8 cellular contexts compared by ENCODE assay signal in the genomic region with DNA sequence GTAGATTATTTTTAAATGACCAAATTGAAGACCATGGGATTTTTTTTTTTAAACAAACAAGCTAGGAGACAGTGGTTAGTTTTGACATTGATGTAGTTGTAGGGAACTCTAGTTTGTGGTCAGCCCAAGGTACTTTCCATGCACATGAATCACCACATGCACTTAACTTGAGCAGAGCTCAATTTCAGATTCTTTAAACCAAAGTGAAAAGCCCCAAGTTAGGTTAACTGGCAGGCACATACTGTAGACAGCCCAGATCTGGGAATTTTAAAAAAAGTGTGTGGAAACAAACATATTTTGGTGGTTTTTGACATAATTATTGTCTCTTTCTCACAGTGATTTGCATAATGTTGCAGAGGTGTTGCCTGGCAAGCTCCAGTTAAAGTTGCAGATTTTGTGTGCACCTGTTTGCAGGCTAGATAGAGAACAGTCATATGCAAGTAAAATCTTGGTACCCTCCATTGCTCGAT.
DNase-seq lines count a peak whose midpoint lies in the region; ATAC-seq and TF ChIP-seq lines count a peak whose summit lies in the region.

No MANE protein-coding gene starts in this region.

- H3K4me3 ChIP-seq in adipocyte (ENCODE audit: low read length) (no peak overlapping the region), Peyer's patch (no peak overlapping the region), thyroid gland (replicated peaks in 1 of 3) (no peak overlapping the region)

- H3K27ac ChIP-seq in Peyer's patch (no peak overlapping the region), thyroid gland (no peak overlapping the region)

- 93 to 98% methylated on average over 1 of the region's 1 CpG for WGBS in thyroid gland, 2 donors

- H3K9me3 ChIP-seq in adipocyte (ENCODE audit: control insufficient read depth, low read length) (peaks cover 7% of the 10 kb centered on the region), Peyer's patch (no peaks in the 10 kb centered on the region), thyroid gland (no peaks in the 10 kb centered on the region)

- H3K36me3 ChIP-seq in adipocyte (ENCODE audit: control insufficient read depth, insufficient read depth, low read length, severe bottlenecking) (no peaks in the 10 kb centered on the region), Peyer's patch (no peaks in the 10 kb centered on the region), thyroid gland (no peaks in the 10 kb centered on the region)

- DNase-seq in Caki2 (ENCODE audit: low read depth): peak; percentile 68
- peak; percentile 42 for DNase-seq in adipocyte (ENCODE audit: low read depth)
- DNase-seq in LoVo (ENCODE audit: low spot score): no peak
- no peak for DNase-seq in Peyer's patch
- DNase-seq in thyroid gland: no peak
- no peak for DNase-seq in GM19238 (ENCODE audit: insufficient read length, low spot score)

- ATAC-seq in GM19455 (IDR thresholded peaks at IDR 0.05; ENCODE audit: unreplicated experiment): peak; percentile 93
- peak; percentile 98 for ATAC-seq in HG03439 (IDR thresholded peaks at IDR 0.05; ENCODE audit: unreplicated experiment)

- H3K4me1 ChIP-seq in adipocyte (ENCODE audit: control insufficient read depth, insufficient read depth, low read length): peaks cover 3% of the 10 kb centered on the region
- no peaks in the 10 kb centered on the region for H3K4me1 ChIP-seq in Peyer's patch
- H3K4me1 ChIP-seq in thyroid gland: peaks cover 4 to 11% of the 10 kb centered on the region in 2 donors

- H3K27me3 ChIP-seq in adipocyte (replicated peaks; ENCODE audit: control insufficient read depth, insufficient read depth, low read length) (no peaks in the 10 kb centered on the region), Peyer's patch (no peaks in the 10 kb centered on the region), thyroid gland (no peaks in the 10 kb centered on the region)

- TF ChIP-seq CTCF in Peyer's patch (IDR thresholded peaks at IDR 0.05) (no peak), thyroid gland (IDR thresholded peaks at IDR 0.05) (no peak)

- intact Hi-C loops in thyroid gland (cut with DNase I): no loop called here

- H3K9ac ChIP-seq in adipocyte (ENCODE audit: low read length): no peak overlapping the region

- TF ChIP-seq POLR2A in Peyer's patch (IDR thresholded peaks at IDR 0.05) (no peak), thyroid gland (IDR thresholded peaks at IDR 0.05) (no peak)

- in situ Hi-C loops in Caki2 (cut with HindIII; ENCODE audit: low pct_unique_long_range_greater_than_20kb, low sequenced_read_pairs): no loop called here

Comparison
In these comparisons a context has a peak if more than half of its experiments do, and no peak if none do; other contexts are left out.
1. DNase-seq: peak in Caki2 (single experiment) and adipocyte (single experiment); none in LoVo (single experiment), Peyer's patch (0 of 3), thyroid gland (0 of 2) and GM19238 (single experiment).